In genomic region chr9:116550728-116551436, GRCh38 we compare ENCODE assay signal across 15 cellular contexts.
A peak's percentile ranks its signal among the peaks of the same experiment; 100 is the strongest.
DNase-seq lines count a peak whose midpoint lies in the region; ATAC-seq lines count a peak whose summit lies in the region.
"Had no signal": no experiment of that assay in that cellular context is flagged by ENCODE, and none has a peak within 500 bp of the region (broad histone marks: within the 10 kb centered on the region; RNA-seq: fewer than 3 reads in every experiment).

No MANE protein-coding gene starts in this region.

- ATAC-seq in Right ventricle myocardium inferior = peak; percentile 80
- ATAC-seq in left cardiac atrium = peak; percentile 53 to 80

- intact Hi-C loops in Right ventricle myocardium inferior (cut with DNase I) = no loop called here
- intact Hi-C loops in cardiac septum (cut with DNase I) = no loop called here
- intact Hi-C loops in left cardiac atrium (cut with DNase I) = loop anchor here in 1 of 2 donors (5.0 kb wide), 1 partner anchor 394 kb away; no protein-coding TSS in a partner anchor

- DNase-seq in Right ventricle myocardium inferior (ENCODE audit: missing footprints) (no peak), cardiac septum (ENCODE audit: low spot score) (no peak), astrocyte of the hippocampus (ENCODE audit: low read depth, low spot score) (peak; percentile 54), left cardiac atrium (no peak), NCI-H1092 treated with DMSO at 0.1 percent for 48 hours (lab: John Stamatoyannopoulos, UW) (no peak), NCI-H1930 (lab: John Stamatoyannopoulos, UW) (no peak), DMS153 treated with DMSO at 0.1 percent for 48 hours (lab: John Stamatoyannopoulos, UW; ENCODE audit: unreplicated experiment) (no peak), germinal center (ENCODE audit: low spot score) (no peak)
- DNase-seq: activated CD4-positive, alpha-beta T cell treated with anti-CD3 and anti-CD28 coated beads, Interleukin-2, amount 10 ng/mL, durations not matched to agents 7 days and 5 days; central memory CD4-positive, alpha-beta T cell; kidney; naive B cell; NCI-H524 treated with DMSO at 0.1 percent for 48 hours; sigmoid colon; thyroid gland had no signal
